ENCODE assay signal across 23 cellular contexts in the genomic region with DNA sequence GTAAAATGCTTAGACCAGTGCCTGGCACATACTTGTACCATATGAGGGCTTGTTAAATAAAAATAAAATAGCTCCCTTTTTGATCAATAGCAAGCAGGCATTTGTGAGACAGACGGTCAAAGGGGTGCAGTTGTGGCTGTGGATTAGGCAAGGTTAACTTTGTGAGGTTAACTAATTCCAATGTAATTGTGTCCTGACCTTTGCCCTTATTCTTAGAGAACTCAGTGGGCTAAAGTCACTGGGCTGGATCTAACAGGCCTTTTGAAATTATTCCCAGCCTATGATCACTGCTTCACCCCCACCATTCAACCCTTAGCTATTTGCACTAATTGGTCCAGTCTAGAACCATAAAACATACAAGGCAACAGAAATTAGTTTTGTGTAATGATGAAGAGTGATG.
A peak's percentile ranks its signal among the peaks of the same experiment; 100 is the strongest.
DNase-seq lines count a peak whose midpoint lies in the region; ATAC-seq and TF ChIP-seq lines count a peak whose summit lies in the region.
"Had no signal": no experiment of that assay in that cellular context is flagged by ENCODE, and none has a peak within 500 bp of the region (broad histone marks: within the 10 kb centered on the region; RNA-seq: fewer than 3 reads in every experiment).

No MANE protein-coding gene starts in this region.

- CTCF ChIA-PET in activated naive CD4-positive, alpha-beta T cell treated with anti-CD3 and anti-CD28 coated beads for 36 hours (lab: Charles Lee): no interaction called here

- no peaks in the 10 kb centered on the region for H3K79me2 ChIP-seq in ACC112 (ENCODE audit: control insufficient read depth, insufficient read depth, low read length, unreplicated experiment)

- intact Hi-C loops in right lobe of liver (cut with DNase I): no loop called here
- intact Hi-C loops in activated naive CD4-positive, alpha-beta T cell treated with anti-CD3 and anti-CD28 coated beads for 36 hours (cut with micrococcal nuclease): no loop called here

- H3K4me3 Mint-ChIP-seq in activated naive CD4-positive, alpha-beta T cell treated with anti-CD3 and anti-CD28 coated beads for 36 hours: no peak overlapping the region
- H3K4me3 Mint-ChIP-seq in T-helper 2 cell treated with Interferon-gamma antibody and Interleukin-4, amounts not matched to agents 5 μg/mL and 100 μg/mL, for 36 hours: no peak overlapping the region
- H3K4me3 Mint-ChIP-seq: CD14-positive monocyte; CD4-positive, alpha-beta T cell; CD8-positive, alpha-beta memory T cell; GM23338; H9 had no signal

- no peaks in the 10 kb centered on the region for H3K4me1 Mint-ChIP-seq in activated naive CD4-positive, alpha-beta T cell treated with anti-CD3 and anti-CD28 coated beads for 36 hours (ENCODE audit: low read depth)
- no peaks in the 10 kb centered on the region for H3K4me1 Mint-ChIP-seq in T-helper 2 cell treated with Interferon-gamma antibody and Interleukin-4, amounts not matched to agents 5 μg/mL and 100 μg/mL, for 36 hours (ENCODE audit: low read depth)
- H3K4me1 Mint-ChIP-seq: CD14-positive monocyte; CD8-positive, alpha-beta memory T cell; GM23338; H9 had no signal

- H3K9me3 ChIP-seq in right lobe of liver: no peaks in the 10 kb centered on the region
- H3K9me3 ChIP-seq: BE2C had no signal

- peaks cover 36% of the 10 kb centered on the region for H3K4me1 ChIP-seq in ACC112 (ENCODE audit: control insufficient read depth, insufficient read depth, low read length, unreplicated experiment)
- H3K4me1 ChIP-seq in right lobe of liver: no peaks in the 10 kb centered on the region
- H3K4me1 ChIP-seq: BE2C; BLaER1 treated with 17β-estradiol and CSF1 and Interleukin-3, amounts not matched to agents 10 nM and 100 nM had no signal

- H3K36me3 Mint-ChIP-seq in activated naive CD4-positive, alpha-beta T cell treated with anti-CD3 and anti-CD28 coated beads for 36 hours (ENCODE audit: low read depth): no peaks in the 10 kb centered on the region
- H3K36me3 Mint-ChIP-seq in T-helper 2 cell treated with Interferon-gamma antibody and Interleukin-4, amounts not matched to agents 5 μg/mL and 100 μg/mL, for 36 hours (ENCODE audit: low read depth): no peaks in the 10 kb centered on the region
- H3K36me3 Mint-ChIP-seq: CD14-positive monocyte; CD8-positive, alpha-beta memory T cell had no signal

- WGBS in right lobe of liver (ENCODE audit: insufficient coverage, low coverage, low lambda C conversion rate, missing lambda C conversion rate): 47% methylated on average over 1 of the region's 1 CpG

- TF ChIP-seq CTCF in right lobe of liver (IDR thresholded peaks at IDR 0.05): no peak

- H3K27ac ChIP-seq in ACC112 (ENCODE audit: low read depth, low read length): peak overlapping the region; percentile 12; the same call in 1 of the 2 replicates
- H3K27ac ChIP-seq in right lobe of liver: peak overlapping the region in 1 of 3 donors; percentile 11
- H3K27ac ChIP-seq: 22Rv1; BLaER1 treated with 17β-estradiol and CSF1 and Interleukin-3, amounts not matched to agents 10 nM and 100 nM had no signal

- no peaks in the 10 kb centered on the region for H3K27me3 ChIP-seq in ACC112 (ENCODE audit: insufficient read depth, low read length)
- no peaks in the 10 kb centered on the region for H3K27me3 ChIP-seq in right lobe of liver
- H3K27me3 ChIP-seq: BE2C had no signal

- DNase-seq in left lobe of liver (ENCODE audit: low spot score) (no peak), right lobe of liver (no peak), renal cortical epithelial cell (ENCODE audit: low read depth) (peak; percentile 17)
- no peak for DNase-seq in activated naive CD4-positive, alpha-beta T cell treated with anti-CD3 and anti-CD28 coated beads for 36 hours
- DNase-seq in T-helper 2 cell treated with Interferon-gamma antibody and Interleukin-4, amounts not matched to agents 5 μg/mL and 100 μg/mL, for 36 hours (ENCODE audit: low spot score): no peak
- DNase-seq: ACHN; AML-193; BE2C; CD4-positive, alpha-beta T cell; CD8-positive, alpha-beta memory T cell; DMS 273 treated with DMSO at 0.1 percent for 48 hours; DMS79; EL; GDM1; H9 had no signal

- no peak overlapping the region for H2AFZ ChIP-seq in ACC112 (ENCODE audit: low read length, unreplicated experiment)
- H2AFZ ChIP-seq: GM23338 had no signal

- no peak overlapping the region for H3K27ac Mint-ChIP-seq in activated naive CD4-positive, alpha-beta T cell treated with anti-CD3 and anti-CD28 coated beads for 36 hours
- H3K27ac Mint-ChIP-seq in T-helper 2 cell treated with Interferon-gamma antibody and Interleukin-4, amounts not matched to agents 5 μg/mL and 100 μg/mL, for 36 hours: no peak overlapping the region
- H3K27ac Mint-ChIP-seq: CD14-positive monocyte; CD4-positive, alpha-beta T cell; CD8-positive, alpha-beta memory T cell; GM23338; H9 had no signal

- TF ChIP-seq POLR2A in right lobe of liver (IDR thresholded peaks at IDR 0.05): no peak

- ATAC-seq in left lobe of liver (peak; percentile 47), right lobe of liver (peak in 3 of 4 donors; percentile 27 to 63 (median 45)), HG03442 (IDR thresholded peaks at IDR 0.05; ENCODE audit: unreplicated experiment) (no peak)
- ATAC-seq: GM12878, GM23338, HCT116 had no signal

- H3K9me3 Mint-ChIP-seq in activated naive CD4-positive, alpha-beta T cell treated with anti-CD3 and anti-CD28 coated beads for 36 hours: peaks cover 2% of the 10 kb centered on the region
- H3K9me3 Mint-ChIP-seq in T-helper 2 cell treated with Interferon-gamma antibody and Interleukin-4, amounts not matched to agents 5 μg/mL and 100 μg/mL, for 36 hours: no peaks in the 10 kb centered on the region
- H3K9me3 Mint-ChIP-seq: CD4-positive, alpha-beta T cell had no signal

- H3K27me3 Mint-ChIP-seq in activated naive CD4-positive, alpha-beta T cell treated with anti-CD3 and anti-CD28 coated beads for 36 hours (ENCODE audit: low read depth): no peaks in the 10 kb centered on the region
- H3K27me3 Mint-ChIP-seq in T-helper 2 cell treated with Interferon-gamma antibody and Interleukin-4, amounts not matched to agents 5 μg/mL and 100 μg/mL, for 36 hours (ENCODE audit: low read depth): no peaks in the 10 kb centered on the region
- H3K27me3 Mint-ChIP-seq: CD4-positive, alpha-beta T cell; CD8-positive, alpha-beta memory T cell had no signal

- H3K4me3 ChIP-seq in ACC112 (ENCODE audit: low read depth, low read length) (no peak overlapping the region), right lobe of liver (no peak overlapping the region)
- H3K4me3 ChIP-seq: BLaER1 treated with 17β-estradiol and CSF1 and Interleukin-3, amounts not matched to agents 10 nM and 100 nM; GM12878; GM23338 had no signal

- H3K36me3 ChIP-seq in ACC112 (ENCODE audit: insufficient read depth, low read length) (peaks cover 45% of the 10 kb centered on the region), right lobe of liver (peaks cover 0 to 4% (median 0%) of the 10 kb centered on the region in 4 donors)
- H3K36me3 ChIP-seq: BE2C; BLaER1 treated with 17β-estradiol and CSF1 and Interleukin-3, amounts not matched to agents 10 nM and 100 nM had no signal
